6 cellular contexts compared by ENCODE assay signal in the genomic region with DNA sequence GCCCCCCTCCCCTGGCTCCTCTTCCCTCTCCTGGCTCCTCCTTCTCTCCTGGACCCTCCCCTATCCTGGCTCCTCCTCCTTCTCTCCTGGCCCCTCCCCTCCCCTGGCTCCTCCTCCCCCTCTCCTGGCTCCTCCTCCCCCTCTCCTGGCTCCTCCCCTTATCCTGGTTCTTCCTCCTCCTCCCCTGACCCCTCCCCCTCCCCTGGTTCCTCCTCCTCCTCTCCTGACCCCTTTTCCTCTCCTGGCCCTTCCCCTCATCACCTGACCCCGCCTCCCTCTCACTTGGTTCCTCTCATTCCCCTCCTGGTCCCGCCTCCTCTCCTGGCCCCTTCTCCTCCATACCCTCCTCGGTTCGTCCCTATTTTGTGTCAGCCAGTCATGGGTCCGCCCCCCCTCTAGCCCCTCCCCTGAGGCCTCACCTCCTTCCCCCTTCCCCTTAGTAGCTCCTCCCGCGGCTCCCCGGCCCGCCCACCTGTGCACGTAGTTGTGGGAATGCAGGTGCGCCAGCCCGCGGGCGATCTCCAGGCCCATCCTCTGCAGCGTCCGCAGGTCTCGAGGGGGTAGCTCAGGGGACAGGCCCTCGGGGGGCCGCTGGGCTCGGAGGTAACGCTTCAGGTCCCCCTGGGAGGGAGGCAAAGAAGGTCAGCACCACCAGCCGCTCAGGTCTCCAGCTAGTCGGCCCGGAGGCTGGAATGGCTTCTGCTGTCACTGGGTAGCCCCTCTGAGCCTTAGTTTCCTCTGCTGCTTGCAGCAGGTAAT. TPM values are rescaled to one million over a fixed set of nuclear protein-coding genes. Genes with fewer than 3 reads are reported as not detected.
DNase-seq lines count a peak whose midpoint lies in the region; ATAC-seq, FAIRE-seq and TF ChIP-seq lines count a peak whose summit lies in the region.

No MANE protein-coding gene starts in this region.

- peak overlapping the region; percentile 60 for H3K4me2 ChIP-seq in keratinocyte (ENCODE audit: control insufficient read depth, extremely low read depth, insufficient read depth, low read depth, low read length)

- H3K27me3 ChIP-seq in keratinocyte (ENCODE audit: control insufficient read depth, extremely low read depth, insufficient read depth, low read length) = peaks cover 6% of the 10 kb centered on the region

- H3K36me3 ChIP-seq in keratinocyte (ENCODE audit: control insufficient read depth in 2 of 2, extremely low read depth in 1 of 2, insufficient read depth in 2 of 2, low read length in 2 of 2) = no peaks in the 10 kb centered on the region

- no peaks in the 10 kb centered on the region for H3K79me2 ChIP-seq in keratinocyte (ENCODE audit: control insufficient read depth, insufficient read depth, low read length)

- peak overlapping the region; percentile 68 for H2AFZ ChIP-seq in keratinocyte (ENCODE audit: control insufficient read depth, low read length)

- dilution Hi-C loops in keratinocyte (cut with MboI; ENCODE audit: extremely low pct_ligation_motif_present, low sequenced_read_pairs) = no loop called here

- H3K4me3 ChIP-seq in GM12864 (ENCODE audit: low read depth, low read length) (peak overlapping the region; percentile 13; the same call in 1 of the 2 replicates), keratinocyte (ENCODE audit: control insufficient read depth in 2 of 3, extremely low read depth in 1 of 3, insufficient read depth in 2 of 3, low read depth in 1 of 3, low read length in 3 of 3) (peak overlapping the region in 1 of 3 experiments; percentile 38)

- no peak overlapping the region for H3K9ac ChIP-seq in keratinocyte (ENCODE audit: control insufficient read depth, extremely low read depth, insufficient read depth, low read length)

- no peaks in the 10 kb centered on the region for H4K20me1 ChIP-seq in keratinocyte (ENCODE audit: control insufficient read depth, extremely low read depth, insufficient read depth, low read length)

- no peak overlapping the region for H3K27ac ChIP-seq in keratinocyte (ENCODE audit: control insufficient read depth, insufficient read depth, low read length)

- peaks cover 14% of the 10 kb centered on the region for H3K4me1 ChIP-seq in keratinocyte (ENCODE audit: control insufficient read depth, extremely low read depth, insufficient read depth, low read length)

- FAIRE-seq in keratinocyte (lab: Jason Lieb, UNC) = peak; percentile 17

- no peaks in the 10 kb centered on the region for H3K9me3 ChIP-seq in keratinocyte (ENCODE audit: control insufficient read depth, low read depth, low read length)

- ATAC-seq in HG03196 (IDR thresholded peaks at IDR 0.05; ENCODE audit: unreplicated experiment) = no peak
- no peak for ATAC-seq in GM18498 (IDR thresholded peaks at IDR 0.05; ENCODE audit: unreplicated experiment)

- DNase-seq in GM12864 (ENCODE audit: low read depth) (peak; percentile 70), NCI-H345 treated with DMSO at 0.1 percent for 48 hours (lab: John Stamatoyannopoulos, UW; ENCODE audit: unreplicated experiment) (peak; percentile 89), activated T-cell treated with anti-CD3 and anti-CD28 coated beads for 24 hours (ENCODE audit: low read depth) (peak; percentile 46), keratinocyte (ENCODE audit: low read depth, low spot score) (peak; percentile 96)

- no peaks in the 10 kb centered on the region for H3K9me1 ChIP-seq in keratinocyte (ENCODE audit: control insufficient read depth, extremely low read depth, insufficient read depth, low read length)

- TF ChIP-seq CTCF in GM12864 (IDR thresholded peaks at IDR 0.05; ENCODE audit: low read depth, low read length, missing control alignments) (no peak), keratinocyte (optimal IDR thresholded peaks at IDR 0.05 in 1 of 3, IDR thresholded peaks at IDR 0.05 in 1 of 3, conservative IDR thresholded peaks at IDR 0.05 in 1 of 3; ENCODE audit: extremely low read depth in 1 of 3, insufficient read depth in 2 of 3, low read length in 3 of 3) (no peak)

RNA-seq across cellular contexts. Expression of a gene that starts 9.5 kb away (rescaled TPM):
- 0.51 to 0.76 TPM (median 0.68 TPM) in 3 replicates for polyA plus RNA-seq in keratinocyte
- 0.64 TPM for polyA plus RNA-seq in keratinocyte (2011; ENCODE audit: low read depth)
- polyA plus RNA-seq in keratinocyte (2011; cell fraction: cytosol; rRNA removed) = 0.12 and 0.71 TPM in 2 replicates
- 1.6 and 2.4 TPM in 2 replicates for polyA plus RNA-seq in keratinocyte (2011; cell fraction: nucleus; rRNA removed)
- 1.2 and 4.2 TPM in 2 replicates for polyA plus RNA-seq in keratinocyte (2012; ENCODE audit: low replicate concordance)
- 0.13 to 0.56 TPM (median 0.20 TPM) in 3 replicates for polyA minus RNA-seq in keratinocyte
- polyA minus RNA-seq in keratinocyte (2011; cell fraction: cytosol; rRNA and poly(A)+ RNA removed) = 1.5 TPM
- polyA minus RNA-seq in keratinocyte (2011; cell fraction: nucleus; rRNA and poly(A)+ RNA removed) = 1.7 and 1.8 TPM in 2 replicates

RNA-seq across cellular contexts. Expression of a gene that starts 33.0 kb away (rescaled TPM):
- polyA plus RNA-seq in keratinocyte = 27.0 to 33.5 TPM (median 32.2 TPM) in 3 replicates
- polyA plus RNA-seq in keratinocyte (2011; ENCODE audit: low read depth) = 23.3 TPM
- 18.8 and 24.4 TPM in 2 replicates for polyA plus RNA-seq in keratinocyte (2011; cell fraction: cytosol; rRNA removed)
- 83.4 and 98.3 TPM in 2 replicates for polyA plus RNA-seq in keratinocyte (2011; cell fraction: nucleus; rRNA removed)
- polyA plus RNA-seq in keratinocyte (2012; ENCODE audit: low replicate concordance) = 30.4 and 34.0 TPM in 2 replicates
- polyA minus RNA-seq in keratinocyte = 35.4 to 45.9 TPM (median 39.3 TPM) in 3 replicates
- 12.7 TPM for polyA minus RNA-seq in keratinocyte (2011; cell fraction: cytosol; rRNA and poly(A)+ RNA removed)
- polyA minus RNA-seq in keratinocyte (2011; cell fraction: nucleus; rRNA and poly(A)+ RNA removed) = 26.8 and 27.9 TPM in 2 replicates

RNA-seq across cellular contexts. Expression of a gene that starts 46.8 kb away (rescaled TPM):
- polyA plus RNA-seq in keratinocyte = 0.34 to 0.46 TPM (median 0.39 TPM) in 3 replicates
- polyA plus RNA-seq in keratinocyte (2011; ENCODE audit: low read depth) = 0.81 TPM
- polyA plus RNA-seq in keratinocyte (2011; cell fraction: cytosol; rRNA removed) = 0.19 and 0.33 TPM in 2 replicates
- polyA plus RNA-seq in keratinocyte (2011; cell fraction: nucleus; rRNA removed) = 2.1 and 3.4 TPM in 2 replicates
- 0.49 and 2.4 TPM in 2 replicates for polyA plus RNA-seq in keratinocyte (2012; ENCODE audit: low replicate concordance)
- 0.99 to 1.3 TPM (median 1.1 TPM) in 3 replicates for polyA minus RNA-seq in keratinocyte
- polyA minus RNA-seq in keratinocyte (2011; cell fraction: cytosol; rRNA and poly(A)+ RNA removed) = 0.96 TPM
- 1.4 and 2.1 TPM in 2 replicates for polyA minus RNA-seq in keratinocyte (2011; cell fraction: nucleus; rRNA and poly(A)+ RNA removed)

RNA-seq across cellular contexts. Expression of a gene that starts 49.8 kb away (rescaled TPM):
- 6.0 to 10.2 TPM (median 8.9 TPM) in 3 replicates for polyA plus RNA-seq in keratinocyte
- 92.9 TPM for polyA plus RNA-seq in keratinocyte (2011; ENCODE audit: low read depth)
- 9.9 and 11.2 TPM in 2 replicates for polyA plus RNA-seq in keratinocyte (2011; cell fraction: cytosol; rRNA removed)
- polyA plus RNA-seq in keratinocyte (2011; cell fraction: nucleus; rRNA removed) = 6.5 and 6.7 TPM in 2 replicates
- 12.1 and 225 TPM in 2 replicates for polyA plus RNA-seq in keratinocyte (2012; ENCODE audit: low replicate concordance)
- 5.1 to 11.3 TPM (median 10.8 TPM) in 3 replicates for polyA minus RNA-seq in keratinocyte
- polyA minus RNA-seq in keratinocyte (2011; cell fraction: cytosol; rRNA and poly(A)+ RNA removed) = 8.8 TPM
- 5.5 and 6.4 TPM in 2 replicates for polyA minus RNA-seq in keratinocyte (2011; cell fraction: nucleus; rRNA and poly(A)+ RNA removed)

RNA-seq across cellular contexts. Expression of a gene that starts 56.4 kb away (rescaled TPM):
- 23.0 to 35.4 TPM (median 26.1 TPM) in 3 replicates for polyA plus RNA-seq in keratinocyte
- 21.8 TPM for polyA plus RNA-seq in keratinocyte (2011; ENCODE audit: low read depth)
- 14.5 and 31.6 TPM in 2 replicates for polyA plus RNA-seq in keratinocyte (2011; cell fraction: cytosol; rRNA removed)
- polyA plus RNA-seq in keratinocyte (2011; cell fraction: nucleus; rRNA removed) = 25.2 and 31.8 TPM in 2 replicates
- polyA plus RNA-seq in keratinocyte (2012; ENCODE audit: low replicate concordance) = 16.4 and 41.0 TPM in 2 replicates
- polyA minus RNA-seq in keratinocyte = 10.7 to 21.8 TPM (median 12.7 TPM) in 3 replicates
- polyA minus RNA-seq in keratinocyte (2011; cell fraction: cytosol; rRNA and poly(A)+ RNA removed) = 30.7 TPM
- polyA minus RNA-seq in keratinocyte (2011; cell fraction: nucleus; rRNA and poly(A)+ RNA removed) = 14.8 and 17.2 TPM in 2 replicates

Comparison
In these comparisons a context has a peak if more than half of its experiments do, and no peak if none do; other contexts are left out.
1. DNase-seq: peak in every context shown above with its lines; median percentile 96 in keratinocyte; 89 in NCI-H345 treated with DMSO at 0.1 percent for 48 hours; 70 in GM12864; 46 in activated T-cell treated with anti-CD3 and anti-CD28 coated beads for 24 hours.